8 cellular contexts compared by ENCODE assay signal in genomic region chr5:10452768-10453331, GRCh38. TPM values are rescaled to one million over a fixed set of nuclear protein-coding genes. Genes with fewer than 3 reads are reported as not detected.
A peak's percentile ranks its signal among the peaks of the same experiment; 100 is the strongest.
DNase-seq lines count a peak whose midpoint lies in the region; ATAC-seq, FAIRE-seq and TF ChIP-seq lines count a peak whose summit lies in the region.

No MANE protein-coding gene starts in this region.

- DNase-seq in COLO668 (lab: John Stamatoyannopoulos, UW; ENCODE audit: unreplicated experiment) (peak; percentile 28), NCI-H345 (lab: John Stamatoyannopoulos, UW) (peak; percentile 62), WERI-Rb-1 (peak; percentile 56), frontal cortex (ENCODE audit: low spot score in 2 of 2) (peak; percentile 67 to 84), ovary (peak in 1 of 5 donors; percentile 16), lower leg skin (ENCODE audit: low spot score in 2 of 2) (no peak)

- H3K27ac ChIP-seq in WERI-Rb-1 = peak overlapping the region; percentile 27; the same call in 1 of the 2 replicates
- H3K27ac ChIP-seq in ovary = no peak overlapping the region

- H3K9me3 ChIP-seq in WERI-Rb-1 (ENCODE audit: severe bottlenecking) (no peaks in the 10 kb centered on the region), ovary (no peaks in the 10 kb centered on the region)

- H3K4me1 ChIP-seq in ovary (ENCODE audit: insufficient read depth) = peaks cover 1% of the 10 kb centered on the region

- H3K4me3 ChIP-seq in WERI-Rb-1 (ENCODE audit: low read depth, low read length) (no peak overlapping the region), ovary (no peak overlapping the region), lower leg skin (ENCODE audit: low read depth, poor library complexity, severe bottlenecking) (no peak overlapping the region)

- WGBS in ovary, 3 donors = 60 to 65% (median 64%) methylated on average over 10 of the region's 10 CpGs
- 64 to 68% methylated on average over 10 of the region's 10 CpGs for WGBS in lower leg skin, 2 donors

- TF ChIP-seq CTCF in WERI-Rb-1 (IDR thresholded peaks at IDR 0.05; ENCODE audit: low read depth, low read length) = peak; percentile 72
- peak in 2 of 3 donors; percentile 41 to 45 for TF ChIP-seq CTCF in ovary (IDR thresholded peaks at IDR 0.05)
- TF ChIP-seq CTCF in lower leg skin (IDR thresholded peaks at IDR 0.05) = no peak

- TF ChIP-seq POLR2A in ovary (IDR thresholded peaks at IDR 0.05) = no peak
- TF ChIP-seq POLR2A in lower leg skin (IDR thresholded peaks at IDR 0.05) = no peak

- TF ChIP-seq EP300 in ovary (IDR thresholded peaks at IDR 0.05) = no peak

- intact Hi-C loops in ovary (cut with DNase I) = loop anchor here in 2 of 4 donors (5.0 to 10.0 kb wide), 2 partner anchors 172 to 174 kb away; no protein-coding TSS in a partner anchor
- intact Hi-C loops in lower leg skin (cut with DNase I; ENCODE audit: low total_unique reads) = loop anchor here (5.0 kb wide), 1 partner anchor 174 kb away; no protein-coding TSS in a partner anchor

- H3K27me3 ChIP-seq in WERI-Rb-1 (ENCODE audit: insufficient read depth, low read depth, severe bottlenecking) (no peaks in the 10 kb centered on the region), ovary (no peaks in the 10 kb centered on the region)

- FAIRE-seq in frontal cortex (lab: Jason Lieb, UNC) = peak; percentile 83

- ATAC-seq in GM18907 (IDR thresholded peaks at IDR 0.05; ENCODE audit: unreplicated experiment) = peak; percentile 80
- peak; percentile 51 for ATAC-seq in HG03439 (IDR thresholded peaks at IDR 0.05; ENCODE audit: unreplicated experiment)

- H3K36me3 ChIP-seq in WERI-Rb-1 (no peaks in the 10 kb centered on the region), ovary (no peaks in the 10 kb centered on the region)

RNA-seq across cellular contexts. Expression of gene ROPN1L, which starts 11.2 kb away (rescaled TPM):
- 1.2 TPM for total RNA-seq in frontal cortex
- total RNA-seq in ovary = 10 to 100 TPM in 1 of 7 donors, 1 to 10 TPM in 4, not detected in 2; 1.2 to 51.9 (median 3.0) TPM
- under 1 TPM in 1 of 2 donors, not detected in 1; 0.30 TPM for polyA plus RNA-seq in ovary
- total RNA-seq in lower leg skin = 1 to 10 TPM in 2 of 4 donors, under 1 TPM in 1, not detected in 1; 0.71 to 4.0 (median 1.0) TPM

Comparison
In these comparisons a context has a peak if more than half of its experiments do, and no peak if none do; other contexts are left out.
1. DNase-seq: peak in COLO668 (single experiment), NCI-H345 (single experiment), WERI-Rb-1 (single experiment) and frontal cortex (2 of 2); none in lower leg skin (0 of 2).
2. CTCF ChIP-seq: peak in WERI-Rb-1 (single experiment) and ovary (2 of 3); none in lower leg skin (0 of 3).